Comparison of ENCODE assay signal across 33 cellular contexts in genomic region chr2:42187886-42188285, GRCh38.
"Had no signal": no experiment of that assay in that cellular context is flagged by ENCODE, and none has a peak within 500 bp of the region (broad histone marks: within the 10 kb centered on the region; RNA-seq: fewer than 3 reads in every experiment).

No MANE protein-coding gene starts in this region.

- H3K9me3 Mint-ChIP-seq: activated CD4-positive, alpha-beta memory T cell treated with anti-CD3 and anti-CD28 coated beads for 36 hours; activated naive CD4-positive, alpha-beta T cell treated with anti-CD3 and anti-CD28 coated beads, Interleukin-2, amount 50 U/mL, for 72 hours; activated T-helper 1 cell treated with anti-CD3 and anti-CD28 coated beads, Interleukin-12 subunit alpha, Interleukin-12 subunit beta, Interleukin-2, Interleukin-4 antibody, amounts not matched to agents 30 ng/mL and 10 ng/mL and 1 ng/mL, durations not matched to agents 14 hours and 24 hours and 36 hours; brain; mesothelial cell of epicardium; naive B cell; neural crest cell; stimulated activated effector memory CD8-positive, alpha-beta T cell treated with anti-CD3 and anti-CD28 coated beads, Interleukin-12 subunit alpha, Interleukin-12 subunit beta, amount 100 ng/mL, for 72 hours; T-helper 1 cell treated with Interleukin-12 subunit alpha and Interleukin-12 subunit beta and Interleukin-4 antibody, amounts not matched to agents 30 μg/mL and 1 μg/mL, for 36 hours had no signal

- H3K4me3 Mint-ChIP-seq: activated CD4-positive, alpha-beta memory T cell treated with anti-CD3 and anti-CD28 coated beads for 36 hours; activated T-helper 1 cell treated with anti-CD3 and anti-CD28 coated beads, Interleukin-12 subunit alpha, Interleukin-12 subunit beta, Interleukin-2, Interleukin-4 antibody, amounts not matched to agents 30 ng/mL and 10 ng/mL and 1 ng/mL, durations not matched to agents 14 hours and 24 hours and 36 hours; brain; mesothelial cell of epicardium; naive B cell; neural crest cell; stimulated activated effector memory CD8-positive, alpha-beta T cell treated with anti-CD3 and anti-CD28 coated beads, Interleukin-12 subunit alpha, Interleukin-12 subunit beta, amount 100 ng/mL, for 72 hours; T-helper 1 cell treated with Interleukin-12 subunit alpha and Interleukin-12 subunit beta and Interleukin-4 antibody, amounts not matched to agents 30 μg/mL and 1 μg/mL, for 36 hours had no signal

- H3K27me3 Mint-ChIP-seq: activated CD4-positive, alpha-beta memory T cell treated with anti-CD3 and anti-CD28 coated beads for 36 hours; brain; naive B cell had no signal

- H3K36me3 Mint-ChIP-seq: mesothelial cell of epicardium; stimulated activated effector memory CD8-positive, alpha-beta T cell treated with anti-CD3 and anti-CD28 coated beads, Interleukin-12 subunit alpha, Interleukin-12 subunit beta, amount 100 ng/mL, for 72 hours had no signal

- H3K36me3 ChIP-seq: adrenal gland, cardiac muscle cell, tibial nerve, WERI-Rb-1 had no signal

- H3K27me3 ChIP-seq: adrenal gland, cardiac muscle cell, dorsolateral prefrontal cortex, tibial nerve had no signal

- H3K27ac ChIP-seq: adrenal gland, cardiac muscle cell, coronary artery, dorsolateral prefrontal cortex, skin epidermis, tibial nerve, WERI-Rb-1 had no signal

- DNase-seq: activated CD4-positive, alpha-beta memory T cell treated with anti-CD3 and anti-CD28 coated beads for 36 hours; activated CD4-positive, alpha-beta T cell treated with anti-CD3 and anti-CD28 coated beads for 48 hours; activated CD8-positive, alpha-beta memory T cell treated with anti-CD3 and anti-CD28 coated beads, Interleukin-2, amount 50 U/mL, for 4 hours; activated gamma-delta T cell treated with Interleukin-2 at 50 U/mL for 16 hours; activated T-cell treated with anti-CD3 and anti-CD28 coated beads, Interleukin-2, amount 50 U/mL, for 1 hour; adrenal gland; aorta; cerebellar nuclear complex; dorsolateral prefrontal cortex; effector memory CD4-positive, alpha-beta T cell; glutamatergic neuron; islet precursor cell; left ventricle myocardium superior; mammary epithelial cell; naive B cell; nucleus accumbens; stimulated activated CD4-positive, alpha-beta T cell treated with anti-CD3 and anti-CD28 coated beads, Interleukin-12 subunit alpha, Interleukin-12 subunit beta, amount 100 ng/mL, for 4 hours; stimulated activated CD4-positive, alpha-beta T cell treated with anti-CD3 and anti-CD28 coated beads, Interleukin-4, amount 100 ng/mL, for 24 hours; T1000; WERI-Rb-1 had no signal

- H3K27ac Mint-ChIP-seq: activated CD4-positive, alpha-beta memory T cell treated with anti-CD3 and anti-CD28 coated beads for 36 hours; activated naive CD4-positive, alpha-beta T cell treated with anti-CD3 and anti-CD28 coated beads, Interleukin-2, amount 50 U/mL, for 72 hours; activated T-helper 1 cell treated with anti-CD3 and anti-CD28 coated beads, Interleukin-12 subunit alpha, Interleukin-12 subunit beta, Interleukin-2, Interleukin-4 antibody, amounts not matched to agents 30 ng/mL and 10 ng/mL and 1 ng/mL, durations not matched to agents 14 hours and 24 hours and 36 hours; brain; stimulated activated effector memory CD8-positive, alpha-beta T cell treated with anti-CD3 and anti-CD28 coated beads, Interleukin-12 subunit alpha, Interleukin-12 subunit beta, amount 100 ng/mL, for 72 hours; T-helper 1 cell treated with Interleukin-12 subunit alpha and Interleukin-12 subunit beta and Interleukin-4 antibody, amounts not matched to agents 30 μg/mL and 1 μg/mL, for 36 hours had no signal

- H3K9me3 ChIP-seq: adrenal gland, tibial nerve had no signal

- H3K4me3 ChIP-seq: adrenal gland, cardiac muscle cell, coronary artery, dorsolateral prefrontal cortex, skin epidermis, tibial nerve had no signal

- ATAC-seq: activated CD4-positive, CD25-positive, alpha-beta regulatory T cell treated with anti-CD3 and anti-CD28 coated beads, Interleukin-2, amount 50 U/mL, for 24 hours; activated naive CD4-positive, alpha-beta T cell treated with anti-CD3 and anti-CD28 coated beads, Interleukin-2, amount 50 U/mL, for 72 hours; left ventricle myocardium superior; sciatic nerve; stimulated activated effector memory CD8-positive, alpha-beta T cell treated with anti-CD3 and anti-CD28 coated beads, Interleukin-12 subunit alpha, Interleukin-12 subunit beta, amount 100 ng/mL, for 72 hours had no signal
